In the genomic region with DNA sequence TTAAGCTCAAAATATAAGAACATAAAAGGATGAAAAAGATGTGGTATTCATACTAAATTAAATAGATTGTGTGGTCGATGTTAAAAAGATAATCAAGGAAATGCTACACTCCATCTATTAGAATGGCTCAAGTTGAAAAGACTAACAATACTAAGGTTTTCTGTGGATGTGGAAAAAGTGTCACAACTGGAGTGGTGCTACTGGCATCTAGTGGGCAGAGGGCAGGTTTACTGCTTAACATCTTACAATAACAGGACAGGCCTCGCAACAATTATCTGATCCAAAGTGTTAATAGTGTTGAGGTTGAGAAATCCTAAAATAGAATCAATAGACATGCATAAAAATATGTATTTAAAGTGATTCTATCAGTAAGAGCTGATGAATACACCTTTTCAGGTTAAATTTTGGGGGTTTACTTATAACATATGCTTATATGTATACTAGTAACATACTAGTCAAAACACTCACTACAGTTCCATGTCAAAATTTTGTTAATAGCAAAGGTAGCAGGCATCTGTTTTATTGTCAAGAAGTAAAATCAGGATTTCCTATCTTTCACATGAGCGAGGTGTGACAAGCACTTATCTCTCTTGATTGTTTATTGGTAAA, we compare ENCODE assay signal across 9 cellular contexts.
DNase-seq lines count a peak whose midpoint lies in the region; ATAC-seq and TF ChIP-seq lines count a peak whose summit lies in the region.
"Had no signal": no experiment of that assay in that cellular context is flagged by ENCODE, and none has a peak within 500 bp of the region (broad histone marks: within the 10 kb centered on the region; RNA-seq: fewer than 3 reads in every experiment).

No MANE protein-coding gene starts in this region.

- no peaks in the 10 kb centered on the region for H3K36me3 Mint-ChIP-seq in chondrocyte (ENCODE audit: low read depth)

- H3K4me1 Mint-ChIP-seq in chondrocyte (ENCODE audit: low read depth) = no peaks in the 10 kb centered on the region
- H3K4me1 Mint-ChIP-seq: B cell had no signal

- no peaks in the 10 kb centered on the region for H3K9me3 Mint-ChIP-seq in chondrocyte (ENCODE audit: low read depth)

- ATAC-seq in HG03469 (IDR thresholded peaks at IDR 0.05; ENCODE audit: unreplicated experiment) (no peak), GM21447 (IDR thresholded peaks at IDR 0.05; ENCODE audit: unreplicated experiment) (no peak)

- no peak overlapping the region for H3K27ac Mint-ChIP-seq in chondrocyte (ENCODE audit: unreplicated experiment)
- H3K27ac Mint-ChIP-seq: B cell had no signal

- TF ChIP-seq CTCF in chondrocyte (IDR thresholded peaks at IDR 0.05) = peak; percentile 86

- DNase-seq in NCI-H1417 (lab: John Stamatoyannopoulos, UW) = peak; percentile 5 to 76 (median 28)
- DNase-seq in NCI-H1417 treated with DMSO at 0.1 percent for 48 hours (lab: John Stamatoyannopoulos, UW) = no peak
- DNase-seq in NCI-H2029 (lab: John Stamatoyannopoulos, UW) = peak; percentile 8
- DNase-seq in chondrocyte (ENCODE audit: low spot score) = no peak
- DNase-seq in pons (ENCODE audit: low spot score) = peak; percentile 95
- DNase-seq in stimulated activated CD4-positive, alpha-beta T cell treated with anti-CD3 and anti-CD28 coated beads, Interleukin-12 subunit alpha, Interleukin-12 subunit beta, amount 100 ng/mL, for 4 hours = no peak

- no peak overlapping the region for H3K4me3 Mint-ChIP-seq in chondrocyte (ENCODE audit: unreplicated experiment)
- H3K4me3 Mint-ChIP-seq: B cell had no signal

- no peaks in the 10 kb centered on the region for H3K27me3 Mint-ChIP-seq in chondrocyte (ENCODE audit: low read depth)
- H3K27me3 Mint-ChIP-seq: B cell had no signal

Comparison
In these comparisons a context has a peak if more than half of its experiments do, and no peak if none do; other contexts are left out.
1. DNase-seq: peak in NCI-H1417 (3 of 3), NCI-H2029 (single experiment) and pons (single experiment); none in NCI-H1417 treated with DMSO at 0.1 percent for 48 hours (single experiment), chondrocyte (single experiment) and stimulated activated CD4-positive, alpha-beta T cell treated with anti-CD3 and anti-CD28 coated beads, Interleukin-12 subunit alpha, Interleukin-12 subunit beta, amount 100 ng/mL, for 4 hours (single experiment).